9 cellular contexts compared by ENCODE assay signal in the genomic region with DNA sequence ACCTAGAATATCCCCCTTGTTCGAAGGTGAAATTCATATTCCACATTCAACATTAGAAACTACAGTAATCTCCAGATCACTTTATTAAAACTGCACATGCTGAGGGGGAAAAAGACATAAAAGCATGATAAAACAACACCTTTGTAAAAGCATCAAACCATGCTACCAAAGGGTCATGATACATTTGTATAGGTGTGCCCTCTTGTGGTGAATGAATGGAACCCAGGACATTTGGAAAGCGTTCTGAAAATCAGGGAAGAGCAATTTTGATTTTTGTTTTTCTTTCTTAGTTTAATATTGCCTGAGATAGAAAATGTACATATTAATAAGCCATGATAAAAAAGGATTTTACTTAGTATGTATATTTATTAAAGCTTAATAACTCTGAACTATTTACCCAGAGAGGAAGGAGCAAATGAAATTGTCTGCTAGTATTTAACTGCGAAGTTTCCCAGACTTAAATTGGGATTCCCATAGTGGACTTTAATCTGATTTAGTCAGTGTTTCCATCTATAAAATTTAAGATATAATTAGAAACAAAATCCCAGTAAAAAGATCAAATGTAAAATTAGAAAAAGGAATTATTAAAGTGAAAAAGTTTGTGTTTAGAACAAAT.
DNase-seq lines count a peak whose midpoint lies in the region; ATAC-seq, FAIRE-seq and TF ChIP-seq lines count a peak whose summit lies in the region.
"Had no signal": no experiment of that assay in that cellular context is flagged by ENCODE, and none has a peak within 500 bp of the region (broad histone marks: within the 10 kb centered on the region; RNA-seq: fewer than 3 reads in every experiment).

No MANE protein-coding gene starts in this region.

- no peak for ATAC-seq in K562
- no peak for ATAC-seq in lower lobe of right lung
- no peak for ATAC-seq in HG02588 (IDR thresholded peaks at IDR 0.05; ENCODE audit: unreplicated experiment)
- no peak for ATAC-seq in CD8-positive, alpha-beta T cell
- ATAC-seq in HG03039 (IDR thresholded peaks at IDR 0.05; ENCODE audit: unreplicated experiment) = no peak

- H3K27me3 ChIP-seq in H7 (ENCODE audit: control insufficient read depth, insufficient read depth, low read length) (no peaks in the 10 kb centered on the region), K562 (ENCODE audit: control insufficient read depth in 2 of 2, insufficient read depth in 2 of 2, low read length in 2 of 2) (no peaks in the 10 kb centered on the region), lower lobe of right lung (ENCODE audit: low read depth) (no peaks in the 10 kb centered on the region)
- no peaks in the 10 kb centered on the region for H3K27me3 ChIP-seq in CD8-positive, alpha-beta T cell (ENCODE audit: insufficient read depth, low read length)

- H3K9me1 ChIP-seq in K562 (ENCODE audit: control insufficient read depth, insufficient read depth, low read length) = no peaks in the 10 kb centered on the region

- no peak overlapping the region for H3K4me3 Mint-ChIP-seq in CD8-positive, alpha-beta T cell
- H3K4me3 Mint-ChIP-seq: dendritic cell treated with granulocyte-macrophage colony-stimulating factor and Interleukin-4, amounts not matched to agents 40 ng/mL and 50 ng/mL, for 4 days had no signal

- CTCF ChIA-PET in K562 (lab: Yijun Ruan, JAX; ENCODE audit: low intra/inter-chr PET ratio) = no interaction called here
- CTCF ChIA-PET in CD8-positive, alpha-beta T cell (lab: Charles Lee) = no interaction called here

- no peaks in the 10 kb centered on the region for H3K36me3 Mint-ChIP-seq in CD8-positive, alpha-beta T cell

- TF ChIP-seq POLR2A in K562 (conservative IDR thresholded peaks at IDR 0.05) = no peak

- H3K4me1 ChIP-seq in K562 (replicated peaks in 1 of 2; ENCODE audit: control insufficient read depth in 2 of 2, insufficient read depth in 2 of 2, low read length in 2 of 2) = no peaks in the 10 kb centered on the region
- H3K4me1 ChIP-seq in lower lobe of right lung = no peaks in the 10 kb centered on the region
- no peaks in the 10 kb centered on the region for H3K4me1 ChIP-seq in CD8-positive, alpha-beta T cell (ENCODE audit: insufficient read depth, low read length)

- H3K79me2 ChIP-seq in K562 (ENCODE audit: control insufficient read depth, insufficient read depth, low read length) = no peaks in the 10 kb centered on the region

- no peak overlapping the region for H3K27ac Mint-ChIP-seq in CD8-positive, alpha-beta T cell
- H3K27ac Mint-ChIP-seq: dendritic cell treated with granulocyte-macrophage colony-stimulating factor and Interleukin-4, amounts not matched to agents 40 ng/mL and 50 ng/mL, for 4 days had no signal

- DNase-seq in AML-193 (lab: John Stamatoyannopoulos, UW) = peak; percentile 23 to 24
- peak; percentile 12 for DNase-seq in H7
- peak; percentile 46 for DNase-seq in NCI-H2196 (lab: John Stamatoyannopoulos, UW; ENCODE audit: unreplicated experiment)
- DNase-seq in K562 (ENCODE audit: extremely low read depth in 1 of 4, low spot score in 3 of 4) = peak; percentile 3 to 7 (median 4)
- no peak for DNase-seq in lower lobe of right lung
- DNase-seq in CD8-positive, alpha-beta T cell = no peak

- H3K27ac ChIP-seq in K562 (ENCODE audit: extremely low read depth, low read depth, low read length) (no peak overlapping the region), lower lobe of right lung (no peak overlapping the region)
- H3K27ac ChIP-seq in CD8-positive, alpha-beta T cell (ENCODE audit: low read depth, low read length) = no peak overlapping the region

- peak in 1 of 2 experiments; percentile 56; a peak in 3 of 4 replicates for TF ChIP-seq RAD21 in K562 (CRISPR knock-in tag; conservative IDR thresholded peaks at IDR 0.05 in 1 of 2, IDR thresholded peaks at IDR 0.05 in 1 of 2)

- H3K36me3 ChIP-seq in H7 (replicated peaks; ENCODE audit: control insufficient read depth, insufficient read depth, low read length) (no peaks in the 10 kb centered on the region), K562 (ENCODE audit: control insufficient read depth, insufficient read depth, low read length) (no peaks in the 10 kb centered on the region), lower lobe of right lung (no peaks in the 10 kb centered on the region)
- H3K36me3 ChIP-seq in CD8-positive, alpha-beta T cell (ENCODE audit: insufficient read depth, low read length) = no peaks in the 10 kb centered on the region

- H3K4me1 Mint-ChIP-seq in CD8-positive, alpha-beta T cell (ENCODE audit: low read depth) = no peaks in the 10 kb centered on the region

- no peaks in the 10 kb centered on the region for H4K20me1 ChIP-seq in K562 (replicated peaks; ENCODE audit: control insufficient read depth, insufficient read depth, low read length)

- TF ChIP-seq EP300 in K562 (IDR thresholded peaks at IDR 0.05; ENCODE audit: low read length) = no peak

- no peak overlapping the region for H3K4me2 ChIP-seq in K562 (ENCODE audit: insufficient read depth, low read length)

- H3K9me3 ChIP-seq in K562 (replicated peaks; ENCODE audit: control insufficient read depth, insufficient read depth, low read depth, low read length) = no peaks in the 10 kb centered on the region
- H3K9me3 ChIP-seq in lower lobe of right lung = no peaks in the 10 kb centered on the region
- no peaks in the 10 kb centered on the region for H3K9me3 ChIP-seq in CD8-positive, alpha-beta T cell (ENCODE audit: low read length)

- WGBS in K562 (ENCODE audit: insufficient coverage, low coverage, missing lambda C conversion rate) = 0% methylated on average over 3 of the region's 3 CpGs

- no peak overlapping the region for H3K4me3 ChIP-seq in H7 (ENCODE audit: insufficient read depth, low read depth, low read length)
- H3K4me3 ChIP-seq in K562 = no peak overlapping the region
- no peak overlapping the region for H3K4me3 ChIP-seq in lower lobe of right lung
- H3K4me3 ChIP-seq in CD8-positive, alpha-beta T cell (ENCODE audit: low read depth, low read length) = no peak overlapping the region

- no peak overlapping the region for H2AFZ ChIP-seq in K562 (ENCODE audit: low read depth, low read length)

- H3K27me3 Mint-ChIP-seq in CD8-positive, alpha-beta T cell (ENCODE audit: low read depth) = peaks cover 2% of the 10 kb centered on the region
- H3K27me3 Mint-ChIP-seq: dendritic cell treated with granulocyte-macrophage colony-stimulating factor and Interleukin-4, amounts not matched to agents 40 ng/mL and 50 ng/mL, for 4 days had no signal

- in situ Hi-C loops in K562 (cut with MboI) = no loop called here

- no peak overlapping the region for H3K9ac ChIP-seq in K562 (ENCODE audit: insufficient read depth in 1 of 2, low read depth in 2 of 2, low read length in 2 of 2)

- BruUV-seq in K562 (replicated peaks; lab: Mats Ljungman, UMichigan) = no TSS peak

- intact Hi-C loops in K562 (cut with micrococcal nuclease) = loop anchor here (10.0 kb wide), 1 partner anchor 794 kb away; no protein-coding TSS in a partner anchor
- intact Hi-C loops in lower lobe of right lung (cut with DNase I) = no loop called here
- intact Hi-C loops in CD8-positive, alpha-beta T cell (cut with DNase I, micrococcal nuclease) = no loop called here

- POLR2A ChIA-PET in K562 (lab: Yijun Ruan, JAX) = no interaction called here
- POLR2A ChIA-PET in CD8-positive, alpha-beta T cell (lab: Charles Lee) = no interaction called here

- no peak for FAIRE-seq in K562 (lab: Jason Lieb, UNC)

- no peaks in the 10 kb centered on the region for H3K9me3 Mint-ChIP-seq in CD8-positive, alpha-beta T cell
- H3K9me3 Mint-ChIP-seq: dendritic cell treated with granulocyte-macrophage colony-stimulating factor and Interleukin-4, amounts not matched to agents 40 ng/mL and 50 ng/mL, for 4 days had no signal

- TF ChIP-seq CTCF in K562 (IDR thresholded peaks at IDR 0.05 in 2 of 3, conservative IDR thresholded peaks at IDR 0.05 in 1 of 3; ENCODE audit: insufficient read depth in 2 of 3, low read depth in 1 of 3, low read length in 3 of 3) (peak in 2 of 3 experiments; percentile 29 to 30; a peak in 3 of 6 replicates), lower lobe of right lung (IDR thresholded peaks at IDR 0.05) (peak; percentile 45)
- no peak for TF ChIP-seq CTCF in CD8-positive, alpha-beta T cell (IDR thresholded peaks at IDR 0.05)

TF ChIP-seq in K562, 482 proteins besides CTCF, POLR2A, EP300 and RAD21:
- no peak for TF ChIP-seq OTX1 (CRISPR knock-in tag; IDR thresholded peaks at IDR 0.05)
- TF ChIP-seq, protein P1, sequence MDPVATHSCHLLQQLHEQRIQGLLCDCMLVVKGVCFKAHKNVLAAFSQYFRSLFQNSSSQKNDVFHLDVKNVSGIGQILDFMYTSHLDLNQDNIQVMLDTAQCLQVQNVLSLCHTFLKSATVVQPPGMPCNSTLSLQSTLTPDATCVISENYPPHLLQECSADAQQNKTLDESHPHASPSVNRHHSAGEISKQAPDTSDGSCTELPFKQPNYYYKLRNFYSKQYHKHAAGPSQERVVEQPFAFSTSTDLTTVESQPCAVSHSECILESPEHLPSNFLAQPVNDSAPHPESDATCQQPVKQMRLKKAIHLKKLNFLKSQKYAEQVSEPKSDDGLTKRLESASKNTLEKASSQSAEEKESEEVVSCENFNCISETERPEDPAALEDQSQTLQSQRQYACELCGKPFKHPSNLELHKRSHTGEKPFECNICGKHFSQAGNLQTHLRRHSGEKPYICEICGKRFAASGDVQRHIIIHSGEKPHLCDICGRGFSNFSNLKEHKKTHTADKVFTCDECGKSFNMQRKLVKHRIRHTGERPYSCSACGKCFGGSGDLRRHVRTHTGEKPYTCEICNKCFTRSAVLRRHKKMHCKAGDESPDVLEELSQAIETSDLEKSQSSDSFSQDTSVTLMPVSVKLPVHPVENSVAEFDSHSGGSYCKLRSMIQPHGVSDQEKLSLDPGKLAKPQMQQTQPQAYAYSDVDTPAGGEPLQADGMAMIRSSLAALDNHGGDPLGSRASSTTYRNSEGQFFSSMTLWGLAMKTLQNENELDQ (CRISPR knock-in tag; IDR thresholded peaks at IDR 0.05; ENCODE audit: borderline replicate concordance) = no peak
- TF ChIP-seq, protein P2, sequence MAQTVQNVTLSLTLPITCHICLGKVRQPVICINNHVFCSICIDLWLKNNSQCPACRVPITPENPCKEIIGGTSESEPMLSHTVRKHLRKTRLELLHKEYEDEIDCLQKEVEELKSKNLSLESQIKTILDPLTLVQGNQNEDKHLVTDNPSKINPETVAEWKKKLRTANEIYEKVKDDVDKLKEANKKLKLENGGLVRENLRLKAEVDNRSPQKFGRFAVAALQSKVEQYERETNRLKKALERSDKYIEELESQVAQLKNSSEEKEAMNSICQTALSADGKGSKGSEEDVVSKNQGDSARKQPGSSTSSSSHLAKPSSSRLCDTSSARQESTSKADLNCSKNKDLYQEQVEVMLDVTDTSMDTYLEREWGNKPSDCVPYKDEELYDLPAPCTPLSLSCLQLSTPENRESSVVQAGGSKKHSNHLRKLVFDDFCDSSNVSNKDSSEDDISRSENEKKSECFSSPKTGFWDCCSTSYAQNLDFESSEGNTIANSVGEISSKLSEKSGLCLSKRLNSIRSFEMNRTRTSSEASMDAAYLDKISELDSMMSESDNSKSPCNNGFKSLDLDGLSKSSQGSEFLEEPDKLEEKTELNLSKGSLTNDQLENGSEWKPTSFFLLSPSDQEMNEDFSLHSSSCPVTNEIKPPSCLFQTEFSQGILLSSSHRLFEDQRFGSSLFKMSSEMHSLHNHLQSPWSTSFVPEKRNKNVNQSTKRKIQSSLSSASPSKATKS (CRISPR knock-in tag; IDR thresholded peaks at IDR 0.05) = no peak

Comparison
In these comparisons a context has a peak if more than half of its experiments do, and no peak if none do; other contexts are left out.
1. DNase-seq: peak in AML-193 (2 of 2), H7 (single experiment), NCI-H2196 (single experiment) and K562 (4 of 4); none in lower lobe of right lung (single experiment) and CD8-positive, alpha-beta T cell (0 of 7).